Comparison of ENCODE assay signal across 8 cellular contexts in the genomic region with DNA sequence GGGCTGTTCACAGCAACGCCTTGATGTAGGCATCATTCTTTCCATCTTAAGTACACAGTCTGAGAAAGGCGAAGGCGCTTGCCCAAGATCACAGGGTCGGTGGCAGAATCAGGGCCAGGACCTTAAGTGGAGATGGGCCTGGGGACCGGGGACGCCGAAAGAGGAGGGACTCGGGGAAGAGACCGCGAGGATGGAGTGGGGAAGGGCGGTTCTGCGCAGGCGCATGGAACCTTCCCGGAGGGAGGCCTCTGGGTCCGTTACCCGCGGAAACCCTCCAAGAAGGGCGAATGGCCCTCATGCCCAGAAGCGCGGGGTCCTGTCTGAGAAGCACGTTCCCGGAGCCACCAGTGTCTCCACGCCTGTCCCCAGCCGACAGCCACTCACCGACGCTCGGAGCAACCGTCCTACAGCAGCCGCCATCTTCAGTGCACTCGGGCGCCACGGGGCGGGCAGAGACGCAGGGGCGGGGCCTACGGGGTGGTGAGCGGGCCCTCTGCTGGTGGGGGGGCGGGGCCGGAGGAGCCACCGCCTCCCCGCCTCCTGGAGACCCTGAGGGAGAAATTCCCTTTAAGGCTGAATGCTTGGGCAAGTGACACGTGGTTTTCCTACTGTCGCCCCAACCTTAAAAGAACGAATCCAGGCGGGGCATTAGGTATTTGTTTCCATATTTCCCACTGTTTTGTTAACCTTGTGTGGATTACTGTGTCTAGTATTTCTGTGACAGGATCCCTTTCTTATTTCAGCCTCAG. TPM values are rescaled to one million over a fixed set of nuclear protein-coding genes. Genes with fewer than 3 reads are reported as not detected.
DNase-seq lines count a peak whose midpoint lies in the region; ATAC-seq and TF ChIP-seq lines count a peak whose summit lies in the region.

Gene PRDX3 (minus strand): TSS at position 442 of the 749 bp plus-strand sequence. CDS start 22 bp downstream, at position 420.

- H3K4me1 Mint-ChIP-seq in immature natural killer cell = peaks cover 19 to 37% of the 10 kb centered on the region in 2 donors

- peaks cover 0 to 5% (median 4%) of the 10 kb centered on the region in 3 donors for H3K36me3 Mint-ChIP-seq in immature natural killer cell

- peak within 1 kb of the TSS; percentile 82 for H3K9ac ChIP-seq in mammary epithelial cell (ENCODE audit: insufficient read depth, low read length)

- peak; percentile 94 for DNase-seq in ACHN
- DNase-seq in NCI-H2196 treated with DMSO at 0.1 percent for 48 hours (lab: John Stamatoyannopoulos, UW; ENCODE audit: unreplicated experiment) = peak; percentile 47
- peak; percentile 95 for DNase-seq in WERI-Rb-1
- peak; percentile 84 for DNase-seq in mammary epithelial cell
- DNase-seq in immature natural killer cell = peak; percentile 85 to 88 (median 88)
- DNase-seq in stimulated activated CD4-positive, alpha-beta T cell treated with anti-CD3 and anti-CD28 coated beads, Interleukin-12 subunit alpha, Interleukin-12 subunit beta, amount 100 ng/mL, for 24 hours (ENCODE audit: low read depth in 2 of 2) = peak; percentile 83 to 95

- no peaks in the 10 kb centered on the region for H4K20me1 ChIP-seq in mammary epithelial cell (ENCODE audit: insufficient read depth, low read length)

- H3K4me2 ChIP-seq in mammary epithelial cell (ENCODE audit: insufficient read depth, low read depth, low read length) = peak within 1 kb of the TSS; percentile 65

- peak within 1 kb of the TSS; percentile 96 for H3K4me3 ChIP-seq in WERI-Rb-1 (ENCODE audit: low read depth, low read length)
- peak within 1 kb of the TSS; percentile 67 to 100 (median 88) for H3K4me3 ChIP-seq in mammary epithelial cell (replicated peaks in 1 of 3; ENCODE audit: insufficient read depth in 1 of 3, low read depth in 2 of 3, low read length in 3 of 3)

- CTCF ChIA-PET in mammary epithelial cell (lab: Charles Lee; ENCODE audit: low non-redundant PET) = no interaction called here

- peak within 1 kb of the TSS; percentile 92 to 99 (median 95) for H3K4me3 Mint-ChIP-seq in immature natural killer cell

- TF ChIP-seq CTCF in WERI-Rb-1 (IDR thresholded peaks at IDR 0.05; ENCODE audit: low read depth, low read length) = 0 out of 2 replicates have a peak, but pooled peaks have one; percentile 3
- peak in 1 of 2 donors; percentile 15 for TF ChIP-seq CTCF in mammary epithelial cell (conservative IDR thresholded peaks at IDR 0.05 in 1 of 2, IDR thresholded peaks at IDR 0.05 in 1 of 2; ENCODE audit: extremely low read depth in 1 of 2, insufficient read depth in 1 of 2, low read depth in 1 of 2, low read length in 2 of 2)

- BruUV-seq in mammary epithelial cell (replicated peaks; lab: Mats Ljungman, UMichigan) = TSS peak; percentile 74

- peaks cover 10% of the 10 kb centered on the region for H3K4me1 ChIP-seq in mammary epithelial cell (ENCODE audit: insufficient read depth, low read length)

- H3K9me3 ChIP-seq in WERI-Rb-1 (ENCODE audit: severe bottlenecking) = peaks cover 2% of the 10 kb centered on the region
- no peaks in the 10 kb centered on the region for H3K9me3 ChIP-seq in mammary epithelial cell (replicated peaks; ENCODE audit: insufficient read depth, low read length)

- WGBS in mammary epithelial cell (ENCODE audit: low coverage, missing lambda C conversion rate) = 0% methylated on average over 34 of the region's 45 CpGs

- H2AFZ ChIP-seq in mammary epithelial cell (ENCODE audit: low read depth, low read length) = peak within 1 kb of the TSS; percentile 94

- dilution Hi-C loops in mammary epithelial cell (cut with HindIII; ENCODE audit: low sequenced_read_pairs) = no loop called here

- ATAC-seq in GM18870 (IDR thresholded peaks at IDR 0.05; ENCODE audit: unreplicated experiment) = peak; percentile 75
- peak; percentile 97 for ATAC-seq in HG03135 (IDR thresholded peaks at IDR 0.05; ENCODE audit: unreplicated experiment)

- peaks cover 45% of the 10 kb centered on the region for H3K79me2 ChIP-seq in mammary epithelial cell (ENCODE audit: insufficient read depth, low read length)

- peak within 1 kb of the TSS; percentile 88 to 95 (median 91) for H3K27ac Mint-ChIP-seq in immature natural killer cell

- peaks cover 0 to 2% (median 0%) of the 10 kb centered on the region in 6 donors for H3K9me3 Mint-ChIP-seq in immature natural killer cell

- H3K36me3 ChIP-seq in WERI-Rb-1 (peaks cover 36% of the 10 kb centered on the region), mammary epithelial cell (ENCODE audit: insufficient read depth, low read length) (peaks cover 4% of the 10 kb centered on the region)

- H3K27me3 ChIP-seq in WERI-Rb-1 (ENCODE audit: insufficient read depth, low read depth, severe bottlenecking) = no peaks in the 10 kb centered on the region
- H3K27me3 ChIP-seq in mammary epithelial cell (ENCODE audit: insufficient read depth, low read length) = no peaks in the 10 kb centered on the region

- in situ Hi-C loops in ACHN (cut with HindIII; ENCODE audit: low pct_ligation_motif_present, low pct_unique_long_range_greater_than_20kb, low sequenced_read_pairs) = no loop called here
- in situ Hi-C loops in mammary epithelial cell (cut with MboI; ENCODE audit: low sequenced_read_pairs in 2 of 2) = no loop called here

- intact Hi-C loops in mammary epithelial cell (cut with micrococcal nuclease) = loop anchor here (2.0 to 5.0 kb wide), 2 partner anchors 20 to 96 kb away; partner anchors contain the start of gene EIF3A

- H3K27ac ChIP-seq in WERI-Rb-1 = peak within 1 kb of the TSS; percentile 96
- H3K27ac ChIP-seq in mammary epithelial cell (ENCODE audit: insufficient read depth, low read depth, low read length) = peak within 1 kb of the TSS; percentile 52

- H3K27me3 Mint-ChIP-seq in immature natural killer cell (ENCODE audit: low read depth in 3 of 3) = peaks cover 0 to 6% (median 2%) of the 10 kb centered on the region in 3 donors

RNA-seq across cellular contexts. Expression of gene PRDX3, which starts in this region (rescaled TPM):
- total RNA-seq in mammary epithelial cell = 100 to 1,000 TPM in 1 of 2 donors, 10 to 100 TPM in 1; 96.6 to 125 TPM
- 167 TPM for polyA plus RNA-seq in mammary epithelial cell
- 144 TPM for polyA minus RNA-seq in mammary epithelial cell
- polyA plus RNA-seq in immature natural killer cell = 10 to 100 TPM; 61.6 to 99.8 (median 76.5) TPM

Comparison
In these comparisons a context has a peak if more than half of its experiments do, and no peak if none do; other contexts are left out.
1. Peak in every context shown above with its lines: DNase-seq, ATAC-seq, H3K4me3 ChIP-seq and H3K27ac ChIP-seq.